ENCODE assay signal across 8 cellular contexts in genomic region chr1:6496890-6497214, GRCh38. TPM values are rescaled to one million over a fixed set of nuclear protein-coding genes. Genes with fewer than 3 reads are reported as not detected.
DNase-seq lines count a peak whose midpoint lies in the region; ATAC-seq and TF ChIP-seq lines count a peak whose summit lies in the region.

No MANE protein-coding gene starts in this region.

- H3K4me1 Mint-ChIP-seq in endodermal cell (peaks cover under 1% of the 10 kb centered on the region), neural crest cell (peaks cover 16% of the 10 kb centered on the region), endothelial cell (ENCODE audit: unreplicated experiment) (peaks cover 3% of the 10 kb centered on the region)

- H3K4me3 Mint-ChIP-seq in endodermal cell (peak overlapping the region; percentile 61), neural crest cell (peak overlapping the region; percentile 88), endothelial cell (ENCODE audit: unreplicated experiment) (no peak overlapping the region)

- no peak for TF ChIP-seq CTCF in BJ (IDR thresholded peaks at IDR 0.05; ENCODE audit: insufficient read depth, low read depth, low read length)
- TF ChIP-seq CTCF in OCI-LY3 (IDR thresholded peaks at IDR 0.05; ENCODE audit: low read depth, low read length), result no peak
- no peak for TF ChIP-seq CTCF in endodermal cell (conservative IDR thresholded peaks at IDR 0.05)
- TF ChIP-seq CTCF in neural crest cell (conservative IDR thresholded peaks at IDR 0.05), result no peak
- TF ChIP-seq CTCF in mucosa of descending colon (IDR thresholded peaks at IDR 0.05), result no peak
- no peak for TF ChIP-seq CTCF in endothelial cell (IDR thresholded peaks at IDR 0.05; ENCODE audit: unreplicated experiment)

- H3K4me1 ChIP-seq in OCI-LY3 (ENCODE audit: low read length) (peaks cover 3% of the 10 kb centered on the region; the same call in 1 of the 2 replicates), endodermal cell (ENCODE audit: control insufficient read depth, insufficient read depth, low read length) (peaks cover 2% of the 10 kb centered on the region), mucosa of descending colon (ENCODE audit: low read depth) (peaks cover 15% of the 10 kb centered on the region)

- H3K36me3 Mint-ChIP-seq in endodermal cell (ENCODE audit: low read depth) (no peaks in the 10 kb centered on the region), neural crest cell (ENCODE audit: low read depth) (no peaks in the 10 kb centered on the region), endothelial cell (ENCODE audit: low read depth, unreplicated experiment) (no peaks in the 10 kb centered on the region)

- H3K4me2 ChIP-seq in OCI-LY3 (ENCODE audit: low read length), result peak overlapping the region; percentile 82

- no peaks in the 10 kb centered on the region for H3K36me3 ChIP-seq in BJ (ENCODE audit: control insufficient read depth, insufficient read depth, low read length)
- H3K36me3 ChIP-seq in OCI-LY3 (replicated peaks; ENCODE audit: low read depth, low read length), result no peaks in the 10 kb centered on the region
- H3K36me3 ChIP-seq in endodermal cell (ENCODE audit: control insufficient read depth, insufficient read depth, low read length), result no peaks in the 10 kb centered on the region
- no peaks in the 10 kb centered on the region for H3K36me3 ChIP-seq in mucosa of descending colon (ENCODE audit: low read depth)

- CTCF ChIA-PET in BJ (lab: Yijun Ruan, JAX), result interaction anchor here (1.0 to 2.5 kb wide), 2 partner anchors 26 to 58 kb away, joined by 5 to 7 read pairs; partner anchors contain the start of gene NOL9

- no peaks in the 10 kb centered on the region for H3K27me3 ChIP-seq in BJ (ENCODE audit: control insufficient read depth, insufficient read depth, low read length)
- H3K27me3 ChIP-seq in OCI-LY3 (ENCODE audit: low read depth, low read length), result peaks cover 15% of the 10 kb centered on the region
- H3K27me3 ChIP-seq in endodermal cell (ENCODE audit: control insufficient read depth, insufficient read depth, low read length, poor library complexity, severe bottlenecking), result peaks cover 29% of the 10 kb centered on the region

- H3K9ac ChIP-seq in OCI-LY3 (ENCODE audit: low read length) (peak overlapping the region; percentile 32), endodermal cell (ENCODE audit: extremely low read depth, low read length, poor library complexity, severe bottlenecking) (no peak overlapping the region)

- no peaks in the 10 kb centered on the region for H3K79me2 ChIP-seq in OCI-LY3 (ENCODE audit: low read length)

- ATAC-seq in mucosa of descending colon, result no peak
- no peak for ATAC-seq in GM18858 (IDR thresholded peaks at IDR 0.05; ENCODE audit: unreplicated experiment)

- intact Hi-C loops in mucosa of descending colon (cut with DNase I, micrococcal nuclease), result no loop called here

- WGBS in endodermal cell (ENCODE audit: insufficient coverage in 1 of 2, insufficient read length in 1 of 2), 2 experiments, result 0 to 1% methylated on average over 2 to 21 of the region's 21 CpGs

- H3K27ac ChIP-seq in OCI-LY3 (ENCODE audit: low read length) (no peak overlapping the region), endodermal cell (ENCODE audit: low read depth, low read length) (no peak overlapping the region)

- H3K9me3 ChIP-seq in OCI-LY3 (ENCODE audit: insufficient read depth, low read length) (no peaks in the 10 kb centered on the region), endodermal cell (ENCODE audit: control insufficient read depth, low read length) (no peaks in the 10 kb centered on the region), mucosa of descending colon (no peaks in the 10 kb centered on the region)

- peaks cover 45% of the 10 kb centered on the region for H3K27me3 Mint-ChIP-seq in endodermal cell (ENCODE audit: insufficient read depth)
- H3K27me3 Mint-ChIP-seq in neural crest cell (ENCODE audit: low read depth), result peaks cover 6% of the 10 kb centered on the region
- H3K27me3 Mint-ChIP-seq in endothelial cell (ENCODE audit: unreplicated experiment), result peaks cover 25% of the 10 kb centered on the region

- no peak overlapping the region for H3K27ac Mint-ChIP-seq in endodermal cell
- no peak overlapping the region for H3K27ac Mint-ChIP-seq in neural crest cell (ENCODE audit: unreplicated experiment)
- no peak overlapping the region for H3K27ac Mint-ChIP-seq in endothelial cell (ENCODE audit: unreplicated experiment)

- H2AFZ ChIP-seq in OCI-LY3 (ENCODE audit: low read depth, low read length), result no peak overlapping the region

- no peak for DNase-seq in BJ (ENCODE audit: low read depth)
- DNase-seq in endodermal cell, result peak; percentile 54
- no peak for DNase-seq in neural crest cell (ENCODE audit: low read depth, low spot score)
- DNase-seq in mucosa of descending colon, result no peak
- no peak for DNase-seq in iPS-NIHi11 (ENCODE audit: low spot score)
- no peak for DNase-seq in endothelial cell (ENCODE audit: low spot score)

- H3K4me3 ChIP-seq in BJ (ENCODE audit: low read depth, low read length) (peak overlapping the region; percentile 53), OCI-LY3 (ENCODE audit: low read length) (peak overlapping the region; percentile 73), endodermal cell (ENCODE audit: low read length) (peak overlapping the region; percentile 78), mucosa of descending colon (no peak overlapping the region)

- POLR2A ChIA-PET in BJ (lab: Charles Lee), result no interaction called here

- H4K20me1 ChIP-seq in OCI-LY3 (ENCODE audit: insufficient read depth, low read length), result no peaks in the 10 kb centered on the region

- H3K9me3 Mint-ChIP-seq in endodermal cell (no peaks in the 10 kb centered on the region), neural crest cell (no peaks in the 10 kb centered on the region), endothelial cell (ENCODE audit: unreplicated experiment) (no peaks in the 10 kb centered on the region)

RNA-seq across cellular contexts. Expression of gene PLEKHG5, which starts 5.4 kb away (rescaled TPM):
- polyA plus RNA-seq in BJ (2011; rRNA removed), result 3.2 and 4.3 TPM in 2 replicates
- polyA minus RNA-seq in BJ (2011; rRNA and poly(A)+ RNA removed), result 2.5 and 3.6 TPM in 2 replicates
- total RNA-seq in endodermal cell, result 10 to 100 TPM; 32.6 to 38.8 TPM
- polyA plus RNA-seq in endodermal cell (2013, experiment 1 of 2), result 34.4 TPM
- polyA plus RNA-seq in endodermal cell (2013, experiment 2 of 2), result 29.5 TPM
- 28.9 and 31.7 TPM in 2 replicates for total RNA-seq in neural crest cell
- total RNA-seq in mucosa of descending colon, result 10 to 100 TPM; 20.1 to 32.9 (median 20.2) TPM
- 109 TPM for total RNA-seq in endothelial cell (ENCODE audit: unreplicated experiment)

RNA-seq across cellular contexts. Expression of gene TNFRSF25, which starts 30.9 kb away (rescaled TPM):
- 2.3 and 3.3 TPM in 2 replicates for polyA plus RNA-seq in BJ (2011; rRNA removed)
- polyA minus RNA-seq in BJ (2011; rRNA and poly(A)+ RNA removed), result 0.85 and 0.93 TPM in 2 replicates
- 10 to 100 TPM; 25.9 to 26.9 TPM for total RNA-seq in endodermal cell
- polyA plus RNA-seq in endodermal cell (2013, experiment 1 of 2), result 39.9 TPM
- polyA plus RNA-seq in endodermal cell (2013, experiment 2 of 2), result 30.2 TPM
- 23.4 and 26.1 TPM in 2 replicates for total RNA-seq in neural crest cell
- 10 to 100 TPM; 18.3 to 45.1 (median 35.3) TPM for total RNA-seq in mucosa of descending colon
- 104 TPM for total RNA-seq in endothelial cell (ENCODE audit: unreplicated experiment)

RNA-seq across cellular contexts. Expression of gene NOL9, which starts 57.5 kb away (rescaled TPM):
- polyA plus RNA-seq in BJ (2011; rRNA removed), result 9.5 and 15.1 TPM in 2 replicates
- 20.6 and 22.5 TPM in 2 replicates for polyA minus RNA-seq in BJ (2011; rRNA and poly(A)+ RNA removed)
- 10 to 100 TPM; 35.0 to 43.9 TPM for total RNA-seq in endodermal cell
- 16.8 TPM for polyA plus RNA-seq in endodermal cell (2013, experiment 1 of 2)
- 13.5 TPM for polyA plus RNA-seq in endodermal cell (2013, experiment 2 of 2)
- 47.2 and 52.4 TPM in 2 replicates for total RNA-seq in neural crest cell
- total RNA-seq in mucosa of descending colon, result 10 to 100 TPM; 20.0 to 28.3 (median 21.1) TPM
- total RNA-seq in endothelial cell (ENCODE audit: unreplicated experiment), result 26.9 TPM

RNA-seq across cellular contexts. Expression of gene TAS1R1, which starts 58.3 kb away (rescaled TPM):
- 0.16 and 0.25 TPM in 2 replicates for polyA plus RNA-seq in BJ (2011; rRNA removed)
- 0.26 and 0.66 TPM in 2 replicates for polyA minus RNA-seq in BJ (2011; rRNA and poly(A)+ RNA removed)
- total RNA-seq in endodermal cell, result under 1 TPM; 0.31 to 0.51 TPM
- not detected for polyA plus RNA-seq in endodermal cell (2013, experiment 1 of 2)
- polyA plus RNA-seq in endodermal cell (2013, experiment 2 of 2), result not detected
- total RNA-seq in neural crest cell, result not detected in 2 replicates
- under 1 TPM in 2 of 3 donors, not detected in 1; 0.13 to 0.14 TPM for total RNA-seq in mucosa of descending colon
- total RNA-seq in endothelial cell (ENCODE audit: unreplicated experiment), result not detected
